In the genomic region with DNA sequence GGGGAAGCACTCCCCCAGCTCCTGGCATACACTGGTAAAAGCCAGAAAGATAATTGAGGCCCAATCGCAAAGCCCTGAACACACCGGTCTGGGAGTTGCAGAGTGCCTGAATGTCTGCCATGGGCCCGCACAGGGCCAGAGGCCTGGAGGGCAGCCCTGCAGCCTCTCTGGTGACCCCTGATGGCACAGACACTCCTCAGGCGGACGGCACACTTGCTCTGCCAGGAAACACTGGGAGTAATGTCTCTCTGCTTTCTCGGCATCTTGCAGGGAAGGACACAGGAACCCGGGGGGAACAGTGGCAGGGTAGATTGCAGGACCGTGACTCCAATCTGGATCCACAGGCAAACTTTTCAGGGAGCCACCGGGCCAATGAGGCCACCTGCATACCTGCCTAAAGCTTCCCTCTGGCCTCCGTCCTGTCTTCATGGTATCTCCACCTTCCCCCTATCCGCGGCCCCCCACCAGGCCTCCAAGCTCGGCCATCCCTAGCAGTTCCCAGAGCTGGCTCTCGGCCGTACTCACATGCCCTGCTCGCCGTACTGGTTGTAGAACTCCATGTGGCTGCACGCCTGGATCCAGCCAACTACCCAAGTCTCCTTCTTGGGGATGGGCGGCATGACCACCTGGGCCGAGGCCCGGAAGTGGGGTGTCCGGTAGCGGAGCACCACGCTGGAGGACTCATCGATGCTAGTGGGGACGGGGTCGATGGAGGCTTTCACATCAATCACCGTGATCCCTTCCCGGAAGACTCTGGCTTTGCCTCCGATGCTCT, we compare ENCODE assay signal across 8 cellular contexts. TPM values are rescaled to one million over a fixed set of nuclear protein-coding genes. Genes with fewer than 3 reads are reported as not detected.
A peak's percentile ranks its signal among the peaks of the same experiment; 100 is the strongest.
DNase-seq lines count a peak whose midpoint lies in the region; ATAC-seq and TF ChIP-seq lines count a peak whose summit lies in the region.

No MANE protein-coding gene starts in this region.

- H3K36me3 Mint-ChIP-seq in activated CD8-positive, alpha-beta memory T cell treated with anti-CD3 and anti-CD28 coated beads, Interleukin-2, amount 10 ng/mL, durations not matched to agents 7 days and 5 days = peaks cover 48% of the 10 kb centered on the region
- peaks cover 49% of the 10 kb centered on the region for H3K36me3 Mint-ChIP-seq in activated CD8-positive, alpha-beta T cell treated with anti-CD3 and anti-CD28 coated beads for 36 hours (ENCODE audit: low read depth)

- H3K36me3 ChIP-seq in tibial artery = no peaks in the 10 kb centered on the region

- H3K27me3 ChIP-seq in layer of hippocampus (ENCODE audit: control insufficient read depth, insufficient read depth, low read length) = no peaks in the 10 kb centered on the region
- peaks cover 0 to 56% of the 10 kb centered on the region in 2 donors for H3K27me3 ChIP-seq in tibial artery

- H3K4me3 ChIP-seq in tibial artery = peak overlapping the region; percentile 64 to 74

- peaks cover 0 to 22% (median 16%) of the 10 kb centered on the region in 4 donors for H3K4me1 ChIP-seq in tibial artery

- no peak for ATAC-seq in activated CD8-positive, alpha-beta memory T cell treated with anti-CD3 and anti-CD28 coated beads, Interleukin-2, amount 10 ng/mL, durations not matched to agents 7 days and 5 days
- ATAC-seq in activated CD8-positive, alpha-beta T cell treated with anti-CD3 and anti-CD28 coated beads for 36 hours = peak; percentile 2
- no peak for ATAC-seq in GM18520 (IDR thresholded peaks at IDR 0.05; ENCODE audit: unreplicated experiment)
- no peak for ATAC-seq in HG02623 (IDR thresholded peaks at IDR 0.05; ENCODE audit: unreplicated experiment)

- DNase-seq in activated CD8-positive, alpha-beta memory T cell treated with anti-CD3 and anti-CD28 coated beads, Interleukin-2, amount 10 ng/mL, durations not matched to agents 7 days and 5 days = peak; percentile 62
- no peak for DNase-seq in activated CD8-positive, alpha-beta memory T cell treated with anti-CD3 and anti-CD28 coated beads, Interleukin-2, amount 50 U/mL, for 4 hours
- DNase-seq in activated CD8-positive, alpha-beta T cell treated with anti-CD3 and anti-CD28 coated beads for 36 hours = peak; percentile 55
- DNase-seq in tibial artery = no peak
- no peak for DNase-seq in midbrain (lab: John Stamatoyannopoulos, UW)

- H3K9me3 Mint-ChIP-seq in activated CD8-positive, alpha-beta memory T cell treated with anti-CD3 and anti-CD28 coated beads, Interleukin-2, amount 10 ng/mL, durations not matched to agents 7 days and 5 days (ENCODE audit: low read depth) = no peaks in the 10 kb centered on the region
- no peaks in the 10 kb centered on the region for H3K9me3 Mint-ChIP-seq in activated CD8-positive, alpha-beta T cell treated with anti-CD3 and anti-CD28 coated beads for 36 hours

- peaks cover 36% of the 10 kb centered on the region for H3K4me1 Mint-ChIP-seq in activated CD8-positive, alpha-beta memory T cell treated with anti-CD3 and anti-CD28 coated beads, Interleukin-2, amount 10 ng/mL, durations not matched to agents 7 days and 5 days
- peaks cover 26% of the 10 kb centered on the region for H3K4me1 Mint-ChIP-seq in activated CD8-positive, alpha-beta T cell treated with anti-CD3 and anti-CD28 coated beads for 36 hours (ENCODE audit: low read depth)

- H3K4me3 Mint-ChIP-seq in activated CD8-positive, alpha-beta memory T cell treated with anti-CD3 and anti-CD28 coated beads, Interleukin-2, amount 10 ng/mL, durations not matched to agents 7 days and 5 days = peak overlapping the region; percentile 99
- H3K4me3 Mint-ChIP-seq in activated CD8-positive, alpha-beta T cell treated with anti-CD3 and anti-CD28 coated beads for 36 hours = peak overlapping the region; percentile 90

- peak overlapping the region; percentile 57 for H3K27ac ChIP-seq in layer of hippocampus (ENCODE audit: low read depth, low read length)
- peak overlapping the region in 1 of 2 donors; percentile 13 for H3K27ac ChIP-seq in tibial artery

- no peaks in the 10 kb centered on the region for H3K9me3 ChIP-seq in tibial artery

- intact Hi-C loops in activated CD8-positive, alpha-beta T cell treated with anti-CD3 and anti-CD28 coated beads for 36 hours (cut with micrococcal nuclease) = no loop called here
- intact Hi-C loops in tibial artery (cut with DNase I; ENCODE audit: low total_unique reads) = no loop called here

- no peaks in the 10 kb centered on the region for H3K27me3 Mint-ChIP-seq in activated CD8-positive, alpha-beta memory T cell treated with anti-CD3 and anti-CD28 coated beads, Interleukin-2, amount 10 ng/mL, durations not matched to agents 7 days and 5 days
- H3K27me3 Mint-ChIP-seq in activated CD8-positive, alpha-beta T cell treated with anti-CD3 and anti-CD28 coated beads for 36 hours = no peaks in the 10 kb centered on the region

- CTCF ChIA-PET in activated CD8-positive, alpha-beta memory T cell treated with anti-CD3 and anti-CD28 coated beads, Interleukin-2, amount 10 ng/mL, durations not matched to agents 7 days and 5 days (lab: Charles Lee) = interaction anchor here (1.0 to 11.9 kb wide), 7 partner anchors 10 to 97 kb away, joined by 3 to 177 read pairs (median 4); no protein-coding TSS in a partner anchor
- CTCF ChIA-PET in activated CD8-positive, alpha-beta T cell treated with anti-CD3 and anti-CD28 coated beads for 36 hours (lab: Charles Lee) = interaction anchor here (1.3 to 3.9 kb wide), 6 partner anchors 19 to 98 kb away, joined by 5 to 16 read pairs (median 7); no protein-coding TSS in a partner anchor

- peak overlapping the region; percentile 99 for H3K27ac Mint-ChIP-seq in activated CD8-positive, alpha-beta memory T cell treated with anti-CD3 and anti-CD28 coated beads, Interleukin-2, amount 10 ng/mL, durations not matched to agents 7 days and 5 days
- H3K27ac Mint-ChIP-seq in activated CD8-positive, alpha-beta T cell treated with anti-CD3 and anti-CD28 coated beads for 36 hours = peak overlapping the region; percentile 99

- no peak for TF ChIP-seq CTCF in activated CD8-positive, alpha-beta T cell treated with anti-CD3 and anti-CD28 coated beads for 36 hours (IDR thresholded peaks at IDR 0.05)
- no peak for TF ChIP-seq CTCF in tibial artery (IDR thresholded peaks at IDR 0.05)

- POLR2A ChIA-PET in activated CD8-positive, alpha-beta T cell treated with anti-CD3 and anti-CD28 coated beads for 36 hours (lab: Charles Lee) = interaction anchor here (1.2 to 14.2 kb wide), 6 partner anchors 9 to 150 kb away, joined by 3 to 310 read pairs (median 9); a partner anchor contains a TSS

RNA-seq across cellular contexts. Expression of a gene that starts 0.8 kb away (rescaled TPM):
- 10 to 100 TPM; 76.8 to 80.0 TPM for total RNA-seq in activated CD8-positive, alpha-beta memory T cell treated with anti-CD3 and anti-CD28 coated beads, Interleukin-2, amount 10 ng/mL, durations not matched to agents 7 days and 5 days
- 10 to 100 TPM; 36.2 to 39.8 TPM for total RNA-seq in activated CD8-positive, alpha-beta T cell treated with anti-CD3 and anti-CD28 coated beads for 36 hours

RNA-seq across cellular contexts. Expression of a gene that starts 14.0 kb away (rescaled TPM):
- total RNA-seq in activated CD8-positive, alpha-beta memory T cell treated with anti-CD3 and anti-CD28 coated beads, Interleukin-2, amount 10 ng/mL, durations not matched to agents 7 days and 5 days = not detected
- under 1 TPM in 1 of 2 experiments, not detected in 1; 0.11 TPM for total RNA-seq in activated CD8-positive, alpha-beta T cell treated with anti-CD3 and anti-CD28 coated beads for 36 hours

Comparison
In these comparisons a context has a peak if more than half of its experiments do, and no peak if none do; other contexts are left out.
1. DNase-seq: peak in activated CD8-positive, alpha-beta memory T cell treated with anti-CD3 and anti-CD28 coated beads, Interleukin-2, amount 10 ng/mL, durations not matched to agents 7 days and 5 days (single experiment) and activated CD8-positive, alpha-beta T cell treated with anti-CD3 and anti-CD28 coated beads for 36 hours (single experiment); none in activated CD8-positive, alpha-beta memory T cell treated with anti-CD3 and anti-CD28 coated beads, Interleukin-2, amount 50 U/mL, for 4 hours (single experiment), tibial artery (0 of 2) and midbrain (single experiment).